ENCODE assay signal across 14 cellular contexts in the genomic region with DNA sequence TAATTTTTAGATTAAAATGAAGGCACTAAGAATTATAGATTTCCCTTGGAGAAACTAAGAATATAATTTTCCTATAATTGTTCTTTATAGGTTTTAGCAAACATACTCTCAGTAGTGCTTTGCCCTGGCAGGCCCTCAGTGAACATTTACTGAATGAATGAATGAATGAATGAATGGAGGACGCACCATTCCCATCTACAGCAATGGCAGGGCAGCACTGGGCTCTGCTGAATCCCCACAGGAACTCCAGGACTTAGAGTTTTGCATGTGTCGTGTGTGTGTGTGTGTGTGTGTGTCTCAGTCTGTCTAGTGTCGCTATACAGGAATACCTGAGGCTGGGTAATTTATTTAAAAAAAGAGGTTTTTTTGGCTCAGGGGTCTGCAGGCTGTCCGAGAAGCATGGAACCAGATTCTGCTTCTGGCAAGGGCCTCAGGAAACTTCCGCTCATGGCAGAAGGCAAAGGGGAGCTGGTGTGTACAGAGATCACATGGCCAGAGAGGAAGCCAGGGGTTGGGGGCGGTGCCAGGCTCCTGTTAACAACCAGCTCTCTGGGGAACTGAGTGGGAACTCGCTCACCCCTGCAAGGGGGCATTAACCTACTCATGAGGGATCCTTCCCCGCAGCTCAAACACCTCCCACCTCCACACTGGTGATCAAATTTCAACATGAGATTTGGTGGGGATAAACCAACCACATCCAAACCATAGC.
DNase-seq lines count a peak whose midpoint lies in the region; ATAC-seq lines count a peak whose summit lies in the region.
"Had no signal": no experiment of that assay in that cellular context is flagged by ENCODE, and none has a peak within 500 bp of the region (broad histone marks: within the 10 kb centered on the region; RNA-seq: fewer than 3 reads in every experiment).

No MANE protein-coding gene starts in this region.

- no peak for ATAC-seq in HG03354 (IDR thresholded peaks at IDR 0.05; ENCODE audit: poor library complexity, severe bottlenecking, unreplicated experiment)
- ATAC-seq: left colon had no signal

- DNase-seq in NCI-H1436 (lab: John Stamatoyannopoulos, UW) (peak; percentile 37), NCI-H1436 treated with DMSO at 0.1 percent for 48 hours (lab: John Stamatoyannopoulos, UW) (no peak), Ammon's horn (ENCODE audit: low spot score) (peak; percentile 40), NCI-H2171 (lab: John Stamatoyannopoulos, UW) (peak; percentile 78), islet precursor cell (peak; percentile 23), iPS-NIHi11 (ENCODE audit: low spot score) (no peak), retina (no peak)
- DNase-seq: activated gamma-delta T cell, glutamatergic neuron, left colon, MV-4-11, NCI-H510A treated with DMSO at 0.1 percent for 48 hours, upper lobe of left lung had no signal

Comparison
In these comparisons a context has a peak if more than half of its experiments do, and no peak if none do; other contexts are left out.
1. DNase-seq: peak in NCI-H1436 (single experiment), Ammon's horn (single experiment), NCI-H2171 (single experiment) and islet precursor cell (single experiment); none in NCI-H1436 treated with DMSO at 0.1 percent for 48 hours (single experiment), iPS-NIHi11 (single experiment) and retina (single experiment).